In the genomic region with DNA sequence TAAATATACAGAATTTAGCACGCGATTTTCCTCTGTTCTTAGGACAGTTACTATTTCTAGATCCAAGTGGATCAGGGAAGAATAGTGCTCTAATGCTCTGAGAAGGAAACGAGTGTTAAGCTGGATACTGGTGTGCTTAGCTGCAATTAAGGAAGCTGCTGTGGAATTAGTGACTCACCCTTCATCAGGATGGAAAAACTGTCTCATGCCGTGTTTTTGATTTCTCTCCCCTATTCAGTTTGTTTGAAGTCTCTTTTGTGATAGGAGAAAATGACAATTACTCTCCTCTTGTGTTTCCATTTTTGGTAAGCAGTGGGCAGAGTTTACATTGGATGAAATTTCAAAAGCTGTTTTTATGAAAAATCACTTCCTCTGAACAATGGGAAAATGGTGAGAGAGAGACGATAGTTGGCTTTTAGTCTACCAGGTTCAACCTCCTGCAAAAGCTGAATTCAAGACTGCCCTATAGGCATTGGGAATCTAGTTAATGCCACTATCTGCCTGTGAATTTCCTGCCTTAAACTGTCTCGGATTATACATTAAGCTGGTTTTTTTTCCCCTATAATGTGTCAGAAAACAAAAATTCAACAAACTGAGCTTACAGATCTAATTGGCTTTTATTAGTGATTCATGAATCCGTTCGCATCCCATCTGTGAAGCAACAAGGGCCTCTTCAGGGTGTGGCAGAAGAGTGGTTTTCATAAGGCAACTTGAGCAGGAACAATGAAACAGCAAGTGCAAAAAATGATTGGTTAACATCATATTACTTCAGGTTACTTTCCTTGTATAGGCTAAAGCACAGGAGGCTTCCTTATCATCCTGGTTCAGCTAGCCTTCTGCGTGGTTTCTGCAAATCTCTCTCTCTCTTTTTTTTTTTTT, we compare ENCODE assay signal across 13 cellular contexts.
DNase-seq lines count a peak whose midpoint lies in the region; ATAC-seq and TF ChIP-seq lines count a peak whose summit lies in the region.
"Had no signal": no experiment of that assay in that cellular context is flagged by ENCODE, and none has a peak within 500 bp of the region (broad histone marks: within the 10 kb centered on the region; RNA-seq: fewer than 3 reads in every experiment).

No MANE protein-coding gene starts in this region.

- no peak for TF ChIP-seq CTCF in RWPE1 (conservative IDR thresholded peaks at IDR 0.05; ENCODE audit: low read depth)

- H3K4me3 Mint-ChIP-seq in stimulated activated naive CD8-positive, alpha-beta T cell treated with anti-CD3 and anti-CD28 coated beads, Interleukin-15, amount 100 ng/mL, for 72 hours: no peak overlapping the region

- peak; percentile 7 for ATAC-seq in stimulated activated naive CD8-positive, alpha-beta T cell treated with anti-CD3 and anti-CD28 coated beads, Interleukin-15, Interleukin-2, amounts not matched to agents 100 U/mL and 50 U/mL, for 24 hours
- no peak for ATAC-seq in stimulated activated naive CD8-positive, alpha-beta T cell treated with anti-CD3 and anti-CD28 coated beads, Interleukin-15, amount 100 ng/mL, for 72 hours
- ATAC-seq in esophagus mucosa (peak; percentile 59), HG02571 (IDR thresholded peaks at IDR 0.05; ENCODE audit: unreplicated experiment) (no peak), HG02870 (IDR thresholded peaks at IDR 0.05; ENCODE audit: unreplicated experiment) (no peak)

- H3K27me3 Mint-ChIP-seq in stimulated activated naive CD8-positive, alpha-beta T cell treated with anti-CD3 and anti-CD28 coated beads, Interleukin-15, amount 100 ng/mL, for 72 hours: no peaks in the 10 kb centered on the region

- POLR2A ChIA-PET in RWPE1 (lab: Yijun Ruan, JAX; ENCODE audit: low non-redundant PET): no interaction called here

- peaks cover 53% of the 10 kb centered on the region for H3K4me1 Mint-ChIP-seq in stimulated activated naive CD8-positive, alpha-beta T cell treated with anti-CD3 and anti-CD28 coated beads, Interleukin-15, amount 100 ng/mL, for 72 hours

- H3K9me3 Mint-ChIP-seq in stimulated activated naive CD8-positive, alpha-beta T cell treated with anti-CD3 and anti-CD28 coated beads, Interleukin-15, amount 100 ng/mL, for 72 hours: no peaks in the 10 kb centered on the region

- peak overlapping the region in 1 of 2 donors; percentile 63 for H3K27ac Mint-ChIP-seq in stimulated activated naive CD8-positive, alpha-beta T cell treated with anti-CD3 and anti-CD28 coated beads, Interleukin-15, amount 100 ng/mL, for 72 hours

- CTCF ChIA-PET in RWPE1 (lab: Yijun Ruan, JAX): no interaction called here

- DNase-seq in stimulated activated naive CD8-positive, alpha-beta T cell treated with anti-CD3 and anti-CD28 coated beads, Interleukin-15, Interleukin-2, amounts not matched to agents 100 U/mL and 50 U/mL, for 24 hours: no peak
- DNase-seq in stimulated activated naive CD8-positive, alpha-beta T cell treated with anti-CD3 and anti-CD28 coated beads, Interleukin-15, amount 100 ng/mL, for 72 hours: no peak
- peak; percentile 6 for DNase-seq in OCI-M2 (lab: John Stamatoyannopoulos, UW; ENCODE audit: unreplicated experiment)
- no peak for DNase-seq in RWPE1 (ENCODE audit: low spot score)
- no peak for DNase-seq in NK-92 treated with Interleukin-12 subunit alpha and Interleukin-12 subunit beta, amount 100 ng/mL, for 24 hours (lab: John Stamatoyannopoulos, UW)
- DNase-seq: colonic mucosa, DMS 273 treated with DMSO at 0.1 percent for 48 hours, GOT3, NCI-H1105 treated with DMSO at 0.1 percent for 48 hours had no signal

- no peak overlapping the region for H3K27ac ChIP-seq in RWPE1
- H3K27ac ChIP-seq: colonic mucosa, SK-N-MC had no signal

Comparison
In these comparisons a context has a peak if more than half of its experiments do, and no peak if none do; other contexts are left out.
1. ATAC-seq: peak in stimulated activated naive CD8-positive, alpha-beta T cell treated with anti-CD3 and anti-CD28 coated beads, Interleukin-15, Interleukin-2, amounts not matched to agents 100 U/mL and 50 U/mL, for 24 hours (single experiment) and esophagus mucosa (single experiment); none in stimulated activated naive CD8-positive, alpha-beta T cell treated with anti-CD3 and anti-CD28 coated beads, Interleukin-15, amount 100 ng/mL, for 72 hours (single experiment), HG02571 (single experiment) and HG02870 (single experiment).